22 cellular contexts compared by ENCODE assay signal in the genomic region with DNA sequence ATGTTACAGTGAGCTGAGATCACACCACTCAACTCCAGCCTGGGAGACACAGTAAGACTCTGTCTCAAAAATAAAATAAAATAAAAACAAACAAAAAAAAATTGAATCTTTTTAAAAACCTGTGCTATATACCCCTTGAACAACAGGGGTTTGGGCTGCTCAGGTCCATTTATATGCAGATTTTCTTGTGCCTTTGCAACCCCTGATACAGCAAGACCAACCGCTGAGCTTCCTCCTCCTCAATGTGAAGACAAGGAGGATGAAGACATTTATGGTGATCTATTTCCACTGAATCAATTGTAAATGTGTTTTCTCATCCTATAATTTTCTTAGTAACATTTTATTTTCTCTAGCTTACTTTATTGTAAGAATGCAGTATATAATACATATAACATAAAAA.
"Had no signal": no experiment of that assay in that cellular context is flagged by ENCODE, and none has a peak within 500 bp of the region (broad histone marks: within the 10 kb centered on the region; RNA-seq: fewer than 3 reads in every experiment).

No MANE protein-coding gene starts in this region.

- DNase-seq: IMR-90, Karpas-422, KG1, MG63, NCI-H1092, NCI-H1105 treated with DMSO at 0.1 percent for 48 hours, NCI-H1417 treated with DMSO at 0.1 percent for 48 hours, NCI-H146, NCI-H1694 treated with DMSO at 0.1 percent for 48 hours, NCI-H1930, NCI-H2081, NCI-H2107, NCI-H2227 treated with DMSO at 0.1 percent for 48 hours, NCI-H524, NCI-H69, NCI-H774, PC-3, SHP77, SK-N-SH, SW 1271 had no signal

- H3K9me3 ChIP-seq: MG63, SK-N-SH had no signal

- H3K27me3 ChIP-seq: MG63 had no signal

- H3K27ac ChIP-seq: HL-60, RWPE1 had no signal

- H3K9ac ChIP-seq: SK-N-SH had no signal

- H3K36me3 ChIP-seq: MG63 had no signal

- H3K4me3 ChIP-seq: MG63 had no signal

- H3K4me2 ChIP-seq: SK-N-SH had no signal
